2 cellular contexts compared by ENCODE assay signal in the genomic region with DNA sequence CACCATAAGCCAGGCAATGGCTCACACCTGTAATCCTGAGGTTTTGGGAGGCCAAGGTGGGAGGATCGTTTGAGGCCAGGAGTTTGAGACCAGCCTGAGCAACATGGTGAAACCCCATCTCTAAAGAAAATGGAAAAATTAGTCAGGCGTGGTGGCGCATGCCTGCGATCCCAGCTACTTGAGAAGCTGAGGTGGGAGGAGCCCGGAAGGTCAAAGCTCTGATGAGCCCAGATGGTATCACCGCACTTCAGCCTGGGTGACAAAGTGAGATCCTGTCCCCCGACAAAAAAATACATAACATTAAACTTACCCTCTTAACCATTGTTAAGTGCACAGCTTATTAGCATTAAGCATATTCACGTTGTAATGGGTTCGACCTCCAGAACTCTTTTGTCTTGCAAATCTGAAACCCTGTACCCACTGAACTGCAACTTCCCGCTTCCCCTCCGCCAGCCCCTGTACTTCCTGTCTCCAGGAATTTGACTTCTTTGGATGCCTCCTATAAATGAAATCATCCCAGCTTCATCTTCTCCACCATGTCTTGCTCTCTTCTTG.
TF ChIP-seq lines count a peak whose summit lies in the region.

No MANE protein-coding gene starts in this region.

TF ChIP-seq in IMR-90, 13 proteins besides CTCF, POLR2A, EP300 and RAD21:
- TF ChIP-seq MAFK (IDR thresholded peaks at IDR 0.05; ENCODE audit: low read depth, low read length) (no peak), CEBPB (IDR thresholded peaks at IDR 0.05; ENCODE audit: low read depth, low read length) (no peak), NFE2L2 (IDR thresholded peaks at IDR 0.05; ENCODE audit: low read depth, low read length) (no peak), RCOR1 (IDR thresholded peaks at IDR 0.05; ENCODE audit: insufficient replicate concordance, low read length) (no peak), CHD1 (IDR thresholded peaks at IDR 0.05; ENCODE audit: low read depth, low read length) (no peak), MXI1 (IDR thresholded peaks at IDR 0.05; ENCODE audit: borderline replicate concordance, low read depth, low read length) (no peak), FOS (IDR thresholded peaks at IDR 0.05; ENCODE audit: low read depth, low read length) (no peak), BHLHE40 (IDR thresholded peaks at IDR 0.05; ENCODE audit: low read depth, low read length) (no peak)
- TF ChIP-seq, protein P1, sequence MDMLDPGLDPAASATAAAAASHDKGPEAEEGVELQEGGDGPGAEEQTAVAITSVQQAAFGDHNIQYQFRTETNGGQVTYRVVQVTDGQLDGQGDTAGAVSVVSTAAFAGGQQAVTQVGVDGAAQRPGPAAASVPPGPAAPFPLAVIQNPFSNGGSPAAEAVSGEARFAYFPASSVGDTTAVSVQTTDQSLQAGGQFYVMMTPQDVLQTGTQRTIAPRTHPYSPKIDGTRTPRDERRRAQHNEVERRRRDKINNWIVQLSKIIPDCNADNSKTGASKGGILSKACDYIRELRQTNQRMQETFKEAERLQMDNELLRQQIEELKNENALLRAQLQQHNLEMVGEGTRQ (IDR thresholded peaks at IDR 0.05; ENCODE audit: low read depth, low read length): no peak
- TF ChIP-seq, protein P2, sequence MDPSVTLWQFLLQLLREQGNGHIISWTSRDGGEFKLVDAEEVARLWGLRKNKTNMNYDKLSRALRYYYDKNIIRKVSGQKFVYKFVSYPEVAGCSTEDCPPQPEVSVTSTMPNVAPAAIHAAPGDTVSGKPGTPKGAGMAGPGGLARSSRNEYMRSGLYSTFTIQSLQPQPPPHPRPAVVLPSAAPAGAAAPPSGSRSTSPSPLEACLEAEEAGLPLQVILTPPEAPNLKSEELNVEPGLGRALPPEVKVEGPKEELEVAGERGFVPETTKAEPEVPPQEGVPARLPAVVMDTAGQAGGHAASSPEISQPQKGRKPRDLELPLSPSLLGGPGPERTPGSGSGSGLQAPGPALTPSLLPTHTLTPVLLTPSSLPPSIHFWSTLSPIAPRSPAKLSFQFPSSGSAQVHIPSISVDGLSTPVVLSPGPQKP (IDR thresholded peaks at IDR 0.05; ENCODE audit: borderline replicate concordance, low read depth, low read length): no peak
TF ChIP-seq in IMR-90: peak in this region for 0.

TF ChIP-seq in SK-N-SH, 30 proteins besides CTCF, POLR2A, EP300 and RAD21:
- TF ChIP-seq, protein P3, sequence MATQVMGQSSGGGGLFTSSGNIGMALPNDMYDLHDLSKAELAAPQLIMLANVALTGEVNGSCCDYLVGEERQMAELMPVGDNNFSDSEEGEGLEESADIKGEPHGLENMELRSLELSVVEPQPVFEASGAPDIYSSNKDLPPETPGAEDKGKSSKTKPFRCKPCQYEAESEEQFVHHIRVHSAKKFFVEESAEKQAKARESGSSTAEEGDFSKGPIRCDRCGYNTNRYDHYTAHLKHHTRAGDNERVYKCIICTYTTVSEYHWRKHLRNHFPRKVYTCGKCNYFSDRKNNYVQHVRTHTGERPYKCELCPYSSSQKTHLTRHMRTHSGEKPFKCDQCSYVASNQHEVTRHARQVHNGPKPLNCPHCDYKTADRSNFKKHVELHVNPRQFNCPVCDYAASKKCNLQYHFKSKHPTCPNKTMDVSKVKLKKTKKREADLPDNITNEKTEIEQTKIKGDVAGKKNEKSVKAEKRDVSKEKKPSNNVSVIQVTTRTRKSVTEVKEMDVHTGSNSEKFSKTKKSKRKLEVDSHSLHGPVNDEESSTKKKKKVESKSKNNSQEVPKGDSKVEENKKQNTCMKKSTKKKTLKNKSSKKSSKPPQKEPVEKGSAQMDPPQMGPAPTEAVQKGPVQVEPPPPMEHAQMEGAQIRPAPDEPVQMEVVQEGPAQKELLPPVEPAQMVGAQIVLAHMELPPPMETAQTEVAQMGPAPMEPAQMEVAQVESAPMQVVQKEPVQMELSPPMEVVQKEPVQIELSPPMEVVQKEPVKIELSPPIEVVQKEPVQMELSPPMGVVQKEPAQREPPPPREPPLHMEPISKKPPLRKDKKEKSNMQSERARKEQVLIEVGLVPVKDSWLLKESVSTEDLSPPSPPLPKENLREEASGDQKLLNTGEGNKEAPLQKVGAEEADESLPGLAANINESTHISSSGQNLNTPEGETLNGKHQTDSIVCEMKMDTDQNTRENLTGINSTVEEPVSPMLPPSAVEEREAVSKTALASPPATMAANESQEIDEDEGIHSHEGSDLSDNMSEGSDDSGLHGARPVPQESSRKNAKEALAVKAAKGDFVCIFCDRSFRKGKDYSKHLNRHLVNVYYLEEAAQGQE (IDR thresholded peaks at IDR 0.05; ENCODE audit: low read depth, low read length): no peak
- TF ChIP-seq, protein P4, sequence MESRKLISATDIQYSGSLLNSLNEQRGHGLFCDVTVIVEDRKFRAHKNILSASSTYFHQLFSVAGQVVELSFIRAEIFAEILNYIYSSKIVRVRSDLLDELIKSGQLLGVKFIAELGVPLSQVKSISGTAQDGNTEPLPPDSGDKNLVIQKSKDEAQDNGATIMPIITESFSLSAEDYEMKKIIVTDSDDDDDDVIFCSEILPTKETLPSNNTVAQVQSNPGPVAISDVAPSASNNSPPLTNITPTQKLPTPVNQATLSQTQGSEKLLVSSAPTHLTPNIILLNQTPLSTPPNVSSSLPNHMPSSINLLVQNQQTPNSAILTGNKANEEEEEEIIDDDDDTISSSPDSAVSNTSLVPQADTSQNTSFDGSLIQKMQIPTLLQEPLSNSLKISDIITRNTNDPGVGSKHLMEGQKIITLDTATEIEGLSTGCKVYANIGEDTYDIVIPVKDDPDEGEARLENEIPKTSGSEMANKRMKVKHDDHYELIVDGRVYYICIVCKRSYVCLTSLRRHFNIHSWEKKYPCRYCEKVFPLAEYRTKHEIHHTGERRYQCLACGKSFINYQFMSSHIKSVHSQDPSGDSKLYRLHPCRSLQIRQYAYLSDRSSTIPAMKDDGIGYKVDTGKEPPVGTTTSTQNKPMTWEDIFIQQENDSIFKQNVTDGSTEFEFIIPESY (IDR thresholded peaks at IDR 0.05; ENCODE audit: borderline replicate concordance, low read depth): no peak
- TF ChIP-seq RCOR1 (IDR thresholded peaks at IDR 0.05; ENCODE audit: low read length) (no peak), RXRA (IDR thresholded peaks at IDR 0.05; ENCODE audit: borderline replicate concordance, low read depth) (no peak), FOSL2 (IDR thresholded peaks at IDR 0.05; ENCODE audit: borderline replicate concordance, low read depth) (no peak), FOXM1 (IDR thresholded peaks at IDR 0.05; ENCODE audit: low read depth) (no peak), NFIC (IDR thresholded peaks at IDR 0.05; ENCODE audit: borderline replicate concordance) (no peak), POLR2AphosphoS5 (IDR thresholded peaks at IDR 0.05; ENCODE audit: low read depth, low read length) (no peak), SIN3A (IDR thresholded peaks at IDR 0.05; ENCODE audit: borderline replicate concordance, low read depth, low read length) (no peak), TCF12 (IDR thresholded peaks at IDR 0.05) (no peak), CHD2 (IDR thresholded peaks at IDR 0.05; ENCODE audit: low read length, partially characterized antibody) (no peak), TEAD4 (IDR thresholded peaks at IDR 0.05; ENCODE audit: borderline replicate concordance, insufficient read depth) (no peak)
- TF ChIP-seq, protein P1 (IDR thresholded peaks at IDR 0.05; ENCODE audit: borderline replicate concordance, low read depth, low read length): no peak
- TF ChIP-seq, protein P5, sequence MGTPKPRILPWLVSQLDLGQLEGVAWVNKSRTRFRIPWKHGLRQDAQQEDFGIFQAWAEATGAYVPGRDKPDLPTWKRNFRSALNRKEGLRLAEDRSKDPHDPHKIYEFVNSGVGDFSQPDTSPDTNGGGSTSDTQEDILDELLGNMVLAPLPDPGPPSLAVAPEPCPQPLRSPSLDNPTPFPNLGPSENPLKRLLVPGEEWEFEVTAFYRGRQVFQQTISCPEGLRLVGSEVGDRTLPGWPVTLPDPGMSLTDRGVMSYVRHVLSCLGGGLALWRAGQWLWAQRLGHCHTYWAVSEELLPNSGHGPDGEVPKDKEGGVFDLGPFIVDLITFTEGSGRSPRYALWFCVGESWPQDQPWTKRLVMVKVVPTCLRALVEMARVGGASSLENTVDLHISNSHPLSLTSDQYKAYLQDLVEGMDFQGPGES (IDR thresholded peaks at IDR 0.05; ENCODE audit: low read depth, low read length): no peak
